In the genomic region with DNA sequence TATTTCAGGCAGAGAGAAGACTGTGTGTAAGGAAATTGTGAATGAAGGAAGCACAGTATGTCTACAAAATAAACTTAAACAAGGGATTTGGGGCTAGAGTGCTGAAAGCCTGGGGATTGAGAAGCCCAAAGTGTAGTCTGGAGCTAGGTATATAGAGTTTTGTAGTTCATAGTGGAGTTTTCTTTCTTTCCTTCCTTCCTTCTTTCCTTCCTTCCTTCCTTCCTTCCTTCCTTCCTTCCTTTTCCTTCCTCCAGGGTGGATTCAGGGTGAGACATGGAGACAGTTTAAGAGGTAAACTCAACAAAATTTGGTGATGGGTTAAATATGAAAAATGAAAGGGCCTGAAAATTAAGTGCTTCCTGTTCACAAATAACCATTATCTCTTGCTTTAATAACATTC, we compare ENCODE assay signal across 31 cellular contexts.
DNase-seq lines count a peak whose midpoint lies in the region; ATAC-seq, FAIRE-seq and TF ChIP-seq lines count a peak whose summit lies in the region.
"Had no signal": no experiment of that assay in that cellular context is flagged by ENCODE, and none has a peak within 500 bp of the region (broad histone marks: within the 10 kb centered on the region; RNA-seq: fewer than 3 reads in every experiment).

No MANE protein-coding gene starts in this region.

- H3K27ac ChIP-seq in A673 (ENCODE audit: low read depth, low read length, poor library complexity, severe bottlenecking) (no peak overlapping the region), SK-N-MC (peak overlapping the region; percentile 86), pancreas (no peak overlapping the region)
- H3K27ac ChIP-seq: 22Rv1; A549; BLaER1; BLaER1 treated with 17β-estradiol and CSF1 and Interleukin-3, amounts not matched to agents 10 nM and 100 nM; C4-2B had no signal

- peak; percentile 47 for DNase-seq in A673 (ENCODE audit: low spot score)
- peak; percentile 91 for DNase-seq in SK-N-MC (ENCODE audit: low read depth, low spot score)
- DNase-seq in pancreas: no peak
- DNase-seq in erythroblast (lab: John Stamatoyannopoulos, UW): no peak
- DNase-seq: 8988T; ACHN; AML-193; BE2C; C1 segment of cervical spinal cord; Caco-2; Calu3; CD4-positive, alpha-beta memory T cell; CD4-positive, alpha-beta T cell; CD4-positive, CD25-positive, alpha-beta regulatory T cell; CD8-positive, alpha-beta memory T cell; CD8-positive, alpha-beta T cell; COR-L47; DMS 273 treated with DMSO at 0.1 percent for 48 hours; DMS153; DMS53; DMS79; DMS79 treated with DMSO at 0.1 percent for 48 hours; DND-41; EL had no signal

- TF ChIP-seq CTCF in A673 (conservative IDR thresholded peaks at IDR 0.05; ENCODE audit: low read depth, low read length) (no peak), pancreas (IDR thresholded peaks at IDR 0.05) (no peak)

- H3K36me3 ChIP-seq in A673 (ENCODE audit: insufficient read depth, low read length, poor library complexity, severe bottlenecking): no peaks in the 10 kb centered on the region
- peaks cover 8% of the 10 kb centered on the region; the same call in 1 of the 2 replicates for H3K36me3 ChIP-seq in SK-N-MC (ENCODE audit: insufficient read depth, low read length)
- H3K36me3 ChIP-seq in pancreas: no peaks in the 10 kb centered on the region
- H3K36me3 ChIP-seq: BE2C; BLaER1; BLaER1 treated with 17β-estradiol and CSF1 and Interleukin-3, amounts not matched to agents 10 nM and 100 nM had no signal

- no peak for ATAC-seq in pancreas
- ATAC-seq: A549; CD8-positive, alpha-beta T cell had no signal

- H3K9me3 ChIP-seq in A673 (ENCODE audit: low read depth, low read length, poor library complexity, severe bottlenecking) (peaks cover 5% of the 10 kb centered on the region), SK-N-MC (ENCODE audit: low read depth, low read length) (no peaks in the 10 kb centered on the region; the same call in 1 of the 2 replicates), pancreas (no peaks in the 10 kb centered on the region)
- H3K9me3 ChIP-seq: A549; BE2C; BLaER1; BLaER1 treated with 17β-estradiol and CSF1 and Interleukin-3, amounts not matched to agents 10 nM and 100 nM; Caco-2 had no signal

- H3K27me3 ChIP-seq in A673 (replicated peaks; ENCODE audit: insufficient read depth, low read depth, low read length, poor library complexity) (no peaks in the 10 kb centered on the region), pancreas (no peaks in the 10 kb centered on the region)
- H3K27me3 ChIP-seq: BE2C; BLaER1; BLaER1 treated with 17β-estradiol and CSF1 and Interleukin-3, amounts not matched to agents 10 nM and 100 nM had no signal

- no peak for FAIRE-seq in pancreas (lab: Jason Lieb, UNC)
- FAIRE-seq: A204.1, A549, D721Med had no signal

- no TSS peak for BruUV-seq in A673 (replicated peaks; lab: Mats Ljungman, UMichigan)

- H3K9ac ChIP-seq in SK-N-MC (ENCODE audit: insufficient read length): no peak overlapping the region
- H3K9ac ChIP-seq: BLaER1; BLaER1 treated with 17β-estradiol and CSF1 and Interleukin-3, amounts not matched to agents 10 nM and 100 nM had no signal

- no peak for TF ChIP-seq POLR2A in erythroblast (IDR thresholded peaks at IDR 0.05; ENCODE audit: low read length)

- CTCF ChIA-PET in A673 (lab: Charles Lee): no interaction called here

- intact Hi-C loops in A673 (cut with micrococcal nuclease; ENCODE audit: unreplicated experiment): loop anchor here (10.0 kb wide), 1 partner anchor 440 kb away; no protein-coding TSS in a partner anchor
- intact Hi-C loops in pancreas (cut with DNase I): no loop called here

- POLR2A ChIA-PET in A673 (lab: Charles Lee; ENCODE audit: low non-redundant PET): no interaction called here

- no peak overlapping the region for H3K4me3 ChIP-seq in A673 (ENCODE audit: low read depth, low read length, poor library complexity, severe bottlenecking)
- no peak overlapping the region for H3K4me3 ChIP-seq in SK-N-MC
- no peak overlapping the region for H3K4me3 ChIP-seq in pancreas
- H3K4me3 ChIP-seq: A549; BLaER1; BLaER1 treated with 17β-estradiol and CSF1 and Interleukin-3, amounts not matched to agents 10 nM and 100 nM had no signal

- peaks cover 7% of the 10 kb centered on the region for H3K4me1 ChIP-seq in A673 (ENCODE audit: insufficient read depth, low read length, poor library complexity, severe bottlenecking)
- H3K4me1 ChIP-seq in pancreas: no peaks in the 10 kb centered on the region
- H3K4me1 ChIP-seq: A549; BE2C; BLaER1; BLaER1 treated with 17β-estradiol and CSF1 and Interleukin-3, amounts not matched to agents 10 nM and 100 nM; Caco-2 had no signal

Comparison
In these comparisons a context has a peak if more than half of its experiments do, and no peak if none do; other contexts are left out.
1. DNase-seq: peak in A673 (single experiment) and SK-N-MC (single experiment); none in pancreas (0 of 6) and erythroblast (0 of 2).